Comparison of ENCODE assay signal across 9 cellular contexts in genomic region chr12:109461049-109461845, GRCh38. TPM values are rescaled to one million over a fixed set of nuclear protein-coding genes. Genes with fewer than 3 reads are reported as not detected.
DNase-seq lines count a peak whose midpoint lies in the region; ATAC-seq, FAIRE-seq and TF ChIP-seq lines count a peak whose summit lies in the region.
"Had no signal": no experiment of that assay in that cellular context is flagged by ENCODE, and none has a peak within 500 bp of the region (broad histone marks: within the 10 kb centered on the region; RNA-seq: fewer than 3 reads in every experiment).

No MANE protein-coding gene starts in this region.

- no peak for FAIRE-seq in D721Med (lab: Jason Lieb, UNC)
- FAIRE-seq: frontal cortex had no signal

- peaks cover 27% of the 10 kb centered on the region for H3K36me3 Mint-ChIP-seq in central memory CD8-positive, alpha-beta T cell (ENCODE audit: insufficient read depth)

- H3K9me3 Mint-ChIP-seq in central memory CD8-positive, alpha-beta T cell, result no peaks in the 10 kb centered on the region

- peaks cover 68% of the 10 kb centered on the region for H3K4me1 Mint-ChIP-seq in central memory CD8-positive, alpha-beta T cell

- no peaks in the 10 kb centered on the region for H3K27me3 Mint-ChIP-seq in central memory CD8-positive, alpha-beta T cell

- peak overlapping the region; percentile 64 for H3K27ac Mint-ChIP-seq in central memory CD8-positive, alpha-beta T cell (ENCODE audit: low read depth)

- ATAC-seq in central memory CD8-positive, alpha-beta T cell (replicated peaks; ENCODE audit: extremely low read depth, poor library complexity, severe bottlenecking), result no peak
- peak; percentile 81 for ATAC-seq in mucosa of descending colon
- no peak for ATAC-seq in GM21576 (IDR thresholded peaks at IDR 0.05; ENCODE audit: unreplicated experiment)

- H3K36me3 ChIP-seq in mucosa of descending colon (ENCODE audit: low read depth), result no peaks in the 10 kb centered on the region

- H3K4me1 ChIP-seq in mucosa of descending colon (ENCODE audit: low read depth), result peaks cover 62% of the 10 kb centered on the region

- DNase-seq in CMK (ENCODE audit: low read depth), result peak; percentile 64
- DNase-seq in MV-4-11 (lab: John Stamatoyannopoulos, UW), result peak; percentile 96
- no peak for DNase-seq in central memory CD8-positive, alpha-beta T cell (ENCODE audit: low spot score in 2 of 2)
- DNase-seq in mucosa of descending colon, result peak in 2 of 3 donors; percentile 48 to 65
- no peak for DNase-seq in D721Med (ENCODE audit: insufficient read length, low spot score)
- no peak for DNase-seq in ecto neural progenitor cell (ENCODE audit: low spot score)
- DNase-seq in activated CD4-positive, alpha-beta T cell treated with anti-CD3 and anti-CD28 coated beads, Interleukin-2, amount 50 U/mL, for 1 hour, result no peak

- no peak overlapping the region for H3K4me3 ChIP-seq in mucosa of descending colon

- TF ChIP-seq CTCF in mucosa of descending colon (IDR thresholded peaks at IDR 0.05) (no peak), D721Med (IDR thresholded peaks at IDR 0.05; ENCODE audit: insufficient read depth, missing control alignments) (no peak)

- no peaks in the 10 kb centered on the region for H3K9me3 ChIP-seq in mucosa of descending colon

- H3K4me3 Mint-ChIP-seq in central memory CD8-positive, alpha-beta T cell, result no peak overlapping the region

- intact Hi-C loops in mucosa of descending colon (cut with DNase I, micrococcal nuclease), result no loop called here

RNA-seq across cellular contexts. Expression of gene KCTD10, which starts 15.9 kb away (rescaled TPM):
- 10 to 100 TPM; 81.1 to 86.3 (median 86.0) TPM for total RNA-seq in mucosa of descending colon

RNA-seq across cellular contexts. Expression of gene UBE3B, which starts 16.2 kb away (rescaled TPM):
- total RNA-seq in mucosa of descending colon, result 10 to 100 TPM; 52.5 to 62.3 (median 54.6) TPM

Comparison
In these comparisons a context has a peak if more than half of its experiments do, and no peak if none do; other contexts are left out.
1. DNase-seq: peak in CMK (single experiment), MV-4-11 (single experiment) and mucosa of descending colon (2 of 3); none in central memory CD8-positive, alpha-beta T cell (0 of 2), D721Med (single experiment), ecto neural progenitor cell (single experiment) and activated CD4-positive, alpha-beta T cell treated with anti-CD3 and anti-CD28 coated beads, Interleukin-2, amount 50 U/mL, for 1 hour (single experiment).